In the genomic region with DNA sequence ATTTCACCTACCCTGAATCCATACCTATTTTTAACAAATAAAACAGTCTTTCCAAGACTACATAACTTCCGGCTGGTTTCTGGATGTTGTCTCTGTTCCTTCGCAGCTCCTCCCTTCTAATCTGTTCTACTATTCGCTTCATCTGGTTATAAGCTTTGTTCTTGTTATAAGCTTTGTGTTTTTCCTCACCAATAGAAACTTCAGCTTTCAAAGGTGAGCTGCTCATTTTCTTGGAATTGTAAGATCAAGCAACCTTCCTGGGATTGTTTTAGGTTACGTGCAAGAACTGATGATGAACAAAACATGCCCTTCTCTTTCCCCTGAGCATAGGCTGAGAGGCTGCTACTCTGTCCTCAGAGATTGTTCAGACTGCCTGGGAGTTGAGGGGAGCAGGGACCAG, we compare ENCODE assay signal across 8 cellular contexts. TPM values are rescaled to one million over a fixed set of nuclear protein-coding genes. Genes with fewer than 3 reads are reported as not detected.
DNase-seq lines count a peak whose midpoint lies in the region; ATAC-seq, FAIRE-seq and TF ChIP-seq lines count a peak whose summit lies in the region.

No MANE protein-coding gene starts in this region.

- H3K9me3 ChIP-seq in mononuclear cell (ENCODE audit: low read depth, low read length): no peaks in the 10 kb centered on the region

- H3K4me1 ChIP-seq in mononuclear cell (ENCODE audit: insufficient read depth, low read length): peaks cover 49% of the 10 kb centered on the region

- H3K36me3 Mint-ChIP-seq in stimulated activated naive CD8-positive, alpha-beta T cell treated with anti-CD3 and anti-CD28 coated beads, Interleukin-15, Interleukin-2, amounts not matched to agents 100 ng/mL and 50 ng/mL, for 24 hours (ENCODE audit: low read depth): peaks cover 9% of the 10 kb centered on the region

- peak overlapping the region; percentile 94 for H3K4me3 Mint-ChIP-seq in stimulated activated naive CD8-positive, alpha-beta T cell treated with anti-CD3 and anti-CD28 coated beads, Interleukin-15, Interleukin-2, amounts not matched to agents 100 ng/mL and 50 ng/mL, for 24 hours

- H3K27me3 ChIP-seq in bronchial epithelial cell (ENCODE audit: control insufficient read depth, insufficient read depth, low read length) (no peaks in the 10 kb centered on the region), mononuclear cell (ENCODE audit: insufficient read depth, low read length) (no peaks in the 10 kb centered on the region)

- ATAC-seq in stimulated activated naive CD8-positive, alpha-beta T cell treated with anti-CD3 and anti-CD28 coated beads, Interleukin-15, Interleukin-2, amounts not matched to agents 100 U/mL and 50 U/mL, for 24 hours: no peak
- ATAC-seq in GM18907 (IDR thresholded peaks at IDR 0.05; ENCODE audit: unreplicated experiment) (no peak), HG03108 (IDR thresholded peaks at IDR 0.05; ENCODE audit: unreplicated experiment) (no peak), HG02759 (IDR thresholded peaks at IDR 0.05; ENCODE audit: unreplicated experiment) (no peak)

- peaks cover 48% of the 10 kb centered on the region for H3K4me1 Mint-ChIP-seq in stimulated activated naive CD8-positive, alpha-beta T cell treated with anti-CD3 and anti-CD28 coated beads, Interleukin-15, Interleukin-2, amounts not matched to agents 100 ng/mL and 50 ng/mL, for 24 hours (ENCODE audit: low read depth)

- no peaks in the 10 kb centered on the region for H3K9me3 Mint-ChIP-seq in stimulated activated naive CD8-positive, alpha-beta T cell treated with anti-CD3 and anti-CD28 coated beads, Interleukin-15, Interleukin-2, amounts not matched to agents 100 ng/mL and 50 ng/mL, for 24 hours

- H3K4me3 ChIP-seq in bronchial epithelial cell (ENCODE audit: low read depth, low read length): peak overlapping the region; percentile 71
- peak overlapping the region; percentile 71 for H3K4me3 ChIP-seq in mononuclear cell (ENCODE audit: low read length)

- peaks cover 2% of the 10 kb centered on the region for H3K36me3 ChIP-seq in bronchial epithelial cell (ENCODE audit: control insufficient read depth, insufficient read depth, low read length)

- TF ChIP-seq POLR2A in H54 (IDR thresholded peaks at IDR 0.05; ENCODE audit: low read depth, low read length): no peak

- DNase-seq in stimulated activated naive CD8-positive, alpha-beta T cell treated with anti-CD3 and anti-CD28 coated beads, Interleukin-15, Interleukin-2, amounts not matched to agents 100 U/mL and 50 U/mL, for 24 hours: no peak
- no peak for DNase-seq in bronchial epithelial cell (ENCODE audit: low read depth)
- no peak for DNase-seq in H54 (ENCODE audit: insufficient read length, low spot score)

- peaks cover 4% of the 10 kb centered on the region for H3K27me3 Mint-ChIP-seq in stimulated activated naive CD8-positive, alpha-beta T cell treated with anti-CD3 and anti-CD28 coated beads, Interleukin-15, Interleukin-2, amounts not matched to agents 100 ng/mL and 50 ng/mL, for 24 hours

- peak overlapping the region; percentile 94 for H3K27ac Mint-ChIP-seq in stimulated activated naive CD8-positive, alpha-beta T cell treated with anti-CD3 and anti-CD28 coated beads, Interleukin-15, Interleukin-2, amounts not matched to agents 100 ng/mL and 50 ng/mL, for 24 hours

- FAIRE-seq in bronchial epithelial cell (lab: Jason Lieb, UNC) (no peak), H54 (lab: Jason Lieb, UNC) (no peak)

- no peak for TF ChIP-seq CTCF in bronchial epithelial cell (IDR thresholded peaks at IDR 0.05; ENCODE audit: insufficient read depth, low read length, severe bottlenecking)

RNA-seq across cellular contexts. Expression of a gene that starts 2.1 kb away (rescaled TPM):
- total RNA-seq in bronchial epithelial cell (16.3 and 20.6 TPM in 2 replicates), mononuclear cell (10.3 TPM)
